Comparison of ENCODE assay signal across 25 cellular contexts in genomic region chr11:77308838-77309237, GRCh38. TPM values are rescaled to one million over a fixed set of nuclear protein-coding genes. Genes with fewer than 3 reads are reported as not detected.
"Had no signal": no experiment of that assay in that cellular context is flagged by ENCODE, and none has a peak within 500 bp of the region (broad histone marks: within the 10 kb centered on the region; RNA-seq: fewer than 3 reads in every experiment).

No MANE protein-coding gene starts in this region.

- H3K27me3 ChIP-seq: body of pancreas, hepatocyte, neural progenitor cell, right lobe of liver, transverse colon had no signal

- H3K36me3 ChIP-seq: neural progenitor cell, right lobe of liver, transverse colon had no signal

- H3K4me1 Mint-ChIP-seq: immature natural killer cell; naive thymus-derived CD8-positive, alpha-beta T cell; neural progenitor cell had no signal

- FAIRE-seq: endometrium, frontal cortex, urothelium cell line had no signal

- H3K79me2 ChIP-seq: hepatocyte had no signal

- H3K4me2 ChIP-seq: hepatocyte, neural progenitor cell had no signal

- ATAC-seq: body of pancreas; left lobe of liver; naive thymus-derived CD8-positive, alpha-beta T cell; right lobe of liver had no signal

- H3K9me3 ChIP-seq: body of pancreas, right lobe of liver, transverse colon had no signal

- DNase-seq: activated gamma-delta T cell treated with Interleukin-2 at 50 U/mL for 16 hours; body of pancreas; effector CD4-positive, alpha-beta T cell; glutamatergic neuron; immature natural killer cell; naive thymus-derived CD8-positive, alpha-beta T cell; posterior cingulate gyrus; right lobe of liver; stimulated activated CD4-positive, alpha-beta T cell treated with anti-CD3 and anti-CD28 coated beads, Interleukin-1b, Interleukin-23, amount 100 ng/mL, for 48 hours; transverse colon had no signal

- H3K27ac Mint-ChIP-seq: dendritic cell treated with granulocyte-macrophage colony-stimulating factor and Interleukin-4, amounts not matched to agents 40 ng/mL and 50 ng/mL, for 4 days; immature natural killer cell; naive thymus-derived CD8-positive, alpha-beta T cell; neural progenitor cell had no signal

- H3K9ac ChIP-seq: neural progenitor cell had no signal

- H3K9me3 Mint-ChIP-seq: dendritic cell treated with granulocyte-macrophage colony-stimulating factor and Interleukin-4, amounts not matched to agents 40 ng/mL and 50 ng/mL, for 4 days; immature natural killer cell; naive thymus-derived CD8-positive, alpha-beta T cell; neural progenitor cell had no signal

- H2AFZ ChIP-seq: hepatocyte, neural progenitor cell had no signal

- H3K4me3 ChIP-seq: body of pancreas, hepatocyte, lung, neural progenitor cell, right lobe of liver, skin epidermis, transverse colon had no signal

- H3K4me3 Mint-ChIP-seq: dendritic cell treated with granulocyte-macrophage colony-stimulating factor and Interleukin-4, amounts not matched to agents 40 ng/mL and 50 ng/mL, for 4 days; immature natural killer cell; naive thymus-derived CD8-positive, alpha-beta T cell; neural progenitor cell had no signal

- H3K36me3 Mint-ChIP-seq: immature natural killer cell; naive thymus-derived CD8-positive, alpha-beta T cell; neural progenitor cell had no signal

- H3K27ac ChIP-seq: body of pancreas, neural progenitor cell, right lobe of liver, transverse colon, VCaP had no signal

- H3K4me1 ChIP-seq: body of pancreas, right lobe of liver, transverse colon had no signal

RNA-seq across cellular contexts. Expression of gene GDPD4, which starts 7.4 kb away (rescaled TPM):
- total RNA-seq: body of pancreas; cardiac septum; chondrocyte; frontal cortex; lung; naive thymus-derived CD8-positive, alpha-beta T cell; omental fat pad; T-helper 2 cell treated with Interferon-gamma antibody and Interleukin-4, amounts not matched to agents 100 ng/mL and 5 ng/mL, for 36 hours; temporal lobe; transverse colon had no signal
- polyA plus RNA-seq: immature natural killer cell; lung; naive thymus-derived CD8-positive, alpha-beta T cell had no signal
